In the genomic region with DNA sequence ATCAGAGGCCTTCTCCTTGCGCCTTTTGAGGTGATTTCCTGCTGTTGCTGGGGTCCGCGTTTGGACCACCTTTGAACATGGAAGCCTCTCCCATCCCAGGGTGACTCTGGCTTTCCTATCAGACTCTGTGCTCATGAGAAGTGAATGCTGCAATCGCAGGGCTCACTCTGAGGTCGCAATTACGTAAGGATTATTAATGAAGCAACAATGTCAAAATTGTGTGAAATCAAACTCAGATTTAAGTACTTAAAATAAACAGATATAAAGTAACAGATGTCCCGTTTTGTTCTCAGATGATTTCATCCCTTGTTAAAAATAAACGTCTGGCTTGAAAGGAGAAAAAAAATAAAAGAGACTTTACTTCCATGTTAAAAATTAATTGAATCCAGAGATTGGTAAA, we compare ENCODE assay signal across 19 cellular contexts.
A peak's percentile ranks its signal among the peaks of the same experiment; 100 is the strongest.
DNase-seq lines count a peak whose midpoint lies in the region; ATAC-seq, FAIRE-seq and TF ChIP-seq lines count a peak whose summit lies in the region.
"Had no signal": no experiment of that assay in that cellular context is flagged by ENCODE, and none has a peak within 500 bp of the region (broad histone marks: within the 10 kb centered on the region; RNA-seq: fewer than 3 reads in every experiment).

No MANE protein-coding gene starts in this region.

- CTCF ChIA-PET in endothelial cell of umbilical vein (lab: Charles Lee) (no interaction called here), SK-N-SH (lab: Yijun Ruan, JAX) (no interaction called here)

- 11 to 12% methylated on average over 8 of the region's 8 CpGs for WGBS in GM23248 (ENCODE audit: low coverage in 1 of 2, low lambda C conversion rate in 2 of 2, missing lambda C conversion rate in 2 of 2), 2 experiments
- WGBS in SK-N-SH (ENCODE audit: low lambda C conversion rate), result 71% methylated on average over 8 of the region's 8 CpGs

- intact Hi-C loops in endothelial cell of umbilical vein (cut with micrococcal nuclease) (no loop called here), natural killer cell (cut with micrococcal nuclease) (no loop called here)

- dilution Hi-C loops in endothelial cell of umbilical vein (cut with MboI; ENCODE audit: extremely low pct_ligation_motif_present, low sequenced_read_pairs), result no loop called here

- H3K4me3 Mint-ChIP-seq in natural killer cell, result no peak overlapping the region
- H3K4me3 Mint-ChIP-seq: activated naive CD8-positive, alpha-beta T cell treated with anti-CD3 and anti-CD28 coated beads, Interleukin-2, amount 50 U/mL, for 24 hours; T-helper 1 cell treated with Interleukin-12 subunit alpha and Interleukin-12 subunit beta and Interleukin-4 antibody, amounts not matched to agents 30 μg/mL and 1 μg/mL, for 36 hours had no signal

- H2AFZ ChIP-seq in GM23248 (peak overlapping the region; percentile 55), endothelial cell of umbilical vein (ENCODE audit: low read depth, low read length) (no peak overlapping the region), SK-N-SH (ENCODE audit: low read depth) (no peak overlapping the region)
- H2AFZ ChIP-seq: PC-9 had no signal

- H3K79me2 ChIP-seq in GM23248 (ENCODE audit: insufficient read depth) (no peaks in the 10 kb centered on the region), endothelial cell of umbilical vein (ENCODE audit: control insufficient read depth, insufficient read depth, low read length) (no peaks in the 10 kb centered on the region), SK-N-SH (ENCODE audit: insufficient read depth) (no peaks in the 10 kb centered on the region)

- H3K4me3 ChIP-seq in GM23248 (0 out of 2 replicates have a peak overlapping the region, but pooled peaks have one; percentile 11), endothelial cell of umbilical vein (replicated peaks in 1 of 3; ENCODE audit: insufficient read depth in 1 of 3, low read depth in 1 of 3, low read length in 3 of 3) (no peak overlapping the region), subcutaneous abdominal adipose tissue (ENCODE audit: low read depth in 1 of 5, low read length in 5 of 5) (no peak overlapping the region), SK-N-SH (ENCODE audit: low read depth in 2 of 2, low read length in 1 of 2) (no peak overlapping the region)
- H3K4me3 ChIP-seq: dorsolateral prefrontal cortex, PC-9, suprapubic skin had no signal

- DNase-seq in GM23248, result peak; percentile 90
- no peak for DNase-seq in endothelial cell of umbilical vein (ENCODE audit: low read depth, low spot score)
- DNase-seq in iris pigment epithelial cell (ENCODE audit: low read depth), result peak; percentile 97
- DNase-seq in T-helper 1 cell, result no peak
- no peak for DNase-seq in natural killer cell
- DNase-seq in SK-N-SH, result no peak
- DNase-seq in OCI-M1 (lab: John Stamatoyannopoulos, UW), result no peak
- DNase-seq: activated CD4-positive, CD25-positive, alpha-beta regulatory T cell treated with anti-CD3 and anti-CD28 coated beads, Interleukin-2, amount 50 U/mL, for 72 hours; activated naive CD8-positive, alpha-beta T cell treated with anti-CD3 and anti-CD28 coated beads, Interleukin-2, amount 50 U/mL, for 24 hours; dorsolateral prefrontal cortex; head of caudate nucleus; MV-4-11; NCI-H345; PC-9; stimulated activated CD4-positive, alpha-beta T cell treated with anti-CD3 and anti-CD28 coated beads, Interleukin-12 subunit alpha, Interleukin-12 subunit beta, amount 100 ng/mL, for 4 hours had no signal

- H3K9me1 ChIP-seq in endothelial cell of umbilical vein (replicated peaks; ENCODE audit: control insufficient read depth, extremely low read depth, insufficient read depth, low read length), result no peaks in the 10 kb centered on the region

- ATAC-seq in natural killer cell, result no peak
- ATAC-seq: activated naive CD8-positive, alpha-beta T cell treated with anti-CD3 and anti-CD28 coated beads, Interleukin-2, amount 50 U/mL, for 24 hours; left lobe of liver had no signal

- H3F3A ChIP-seq in GM23248 (ENCODE audit: insufficient read depth) (peaks cover 18% of the 10 kb centered on the region), SK-N-SH (replicated peaks; ENCODE audit: insufficient read depth) (no peaks in the 10 kb centered on the region)

- no peak overlapping the region for H3K27ac Mint-ChIP-seq in natural killer cell
- H3K27ac Mint-ChIP-seq: activated naive CD8-positive, alpha-beta T cell treated with anti-CD3 and anti-CD28 coated beads, Interleukin-2, amount 50 U/mL, for 24 hours; T-helper 1 cell treated with Interleukin-12 subunit alpha and Interleukin-12 subunit beta and Interleukin-4 antibody, amounts not matched to agents 30 μg/mL and 1 μg/mL, for 36 hours had no signal

- peaks cover 27% of the 10 kb centered on the region for H3K4me1 ChIP-seq in GM23248 (ENCODE audit: insufficient read depth)
- H3K4me1 ChIP-seq in endothelial cell of umbilical vein (ENCODE audit: control insufficient read depth, extremely low read depth, insufficient read depth, low read length), result no peaks in the 10 kb centered on the region
- peaks cover 2 to 15% (median 10%) of the 10 kb centered on the region in 5 donors for H3K4me1 ChIP-seq in subcutaneous abdominal adipose tissue (ENCODE audit: control insufficient read depth in 5 of 5, insufficient read depth in 5 of 5, low read length in 5 of 5)
- peaks cover 0 to 10% of the 10 kb centered on the region in 2 experiments; a peak in 3 of 4 replicates for H3K4me1 ChIP-seq in SK-N-SH (ENCODE audit: control insufficient read depth in 1 of 2, insufficient read depth in 2 of 2, low read depth in 1 of 2, low read length in 1 of 2)

- H3K4me1 Mint-ChIP-seq in natural killer cell, result no peaks in the 10 kb centered on the region
- H3K4me1 Mint-ChIP-seq: activated naive CD8-positive, alpha-beta T cell treated with anti-CD3 and anti-CD28 coated beads, Interleukin-2, amount 50 U/mL, for 24 hours had no signal

- H3K36me3 Mint-ChIP-seq in natural killer cell, result no peaks in the 10 kb centered on the region

- FAIRE-seq in endothelial cell of umbilical vein (lab: Jason Lieb, UNC), result peak; percentile 37

- H3K9ac ChIP-seq in GM23248 (peak overlapping the region; percentile 65), endothelial cell of umbilical vein (replicated peaks; ENCODE audit: extremely low read depth, insufficient read depth, low read length) (no peak overlapping the region), subcutaneous abdominal adipose tissue (ENCODE audit: low read length in 5 of 5) (no peak overlapping the region), SK-N-SH (no peak overlapping the region)

- H3K36me3 ChIP-seq in GM23248 (ENCODE audit: low read depth), result no peaks in the 10 kb centered on the region
- H3K36me3 ChIP-seq in endothelial cell of umbilical vein (ENCODE audit: control insufficient read depth in 2 of 2, extremely low read depth in 1 of 2, insufficient read depth in 2 of 2, low read length in 2 of 2), result no peaks in the 10 kb centered on the region
- H3K36me3 ChIP-seq in subcutaneous abdominal adipose tissue (ENCODE audit: control insufficient read depth in 5 of 5, insufficient read depth in 5 of 5, low read length in 5 of 5), result no peaks in the 10 kb centered on the region
- H3K36me3 ChIP-seq in SK-N-SH (replicated peaks in 1 of 2; ENCODE audit: control insufficient read depth in 1 of 2, insufficient read depth in 2 of 2, low read length in 1 of 2), result no peaks in the 10 kb centered on the region
- H3K36me3 ChIP-seq: suprapubic skin had no signal

- H3K9me3 Mint-ChIP-seq in natural killer cell, result peaks cover 5% of the 10 kb centered on the region in 2 donors

- TF ChIP-seq RAD21 in SK-N-SH (IDR thresholded peaks at IDR 0.05; ENCODE audit: low read length), result no peak

- H3K4me2 ChIP-seq in GM23248 (ENCODE audit: unreplicated experiment), result peak overlapping the region; percentile 56
- no peak overlapping the region for H3K4me2 ChIP-seq in endothelial cell of umbilical vein (ENCODE audit: insufficient read depth, low read length)
- no peak overlapping the region for H3K4me2 ChIP-seq in SK-N-SH
- H3K4me2 ChIP-seq: PC-9 had no signal

- in situ Hi-C loops in GM23248 (cut with MboI), result no loop called here

- H3K27me3 ChIP-seq in GM23248 (replicated peaks; ENCODE audit: insufficient read depth) (no peaks in the 10 kb centered on the region), endothelial cell of umbilical vein (ENCODE audit: control insufficient read depth in 2 of 2, insufficient read depth in 2 of 2, low read length in 2 of 2) (no peaks in the 10 kb centered on the region), subcutaneous abdominal adipose tissue (ENCODE audit: control insufficient read depth in 5 of 5, insufficient read depth in 4 of 5, low read length in 5 of 5) (no peaks in the 10 kb centered on the region), SK-N-SH (ENCODE audit: insufficient read depth) (no peaks in the 10 kb centered on the region)
- H3K27me3 ChIP-seq: dorsolateral prefrontal cortex, suprapubic skin had no signal

- POLR2A ChIA-PET in endothelial cell of umbilical vein (lab: Charles Lee), result no interaction called here
- POLR2A ChIA-PET in SK-N-SH (lab: Yijun Ruan, JAX), result no interaction called here

- H3K9me3 ChIP-seq in GM23248 (ENCODE audit: low read depth) (no peaks in the 10 kb centered on the region), endothelial cell of umbilical vein (replicated peaks; ENCODE audit: control insufficient read depth, insufficient read depth, low read length) (no peaks in the 10 kb centered on the region), subcutaneous abdominal adipose tissue (ENCODE audit: control insufficient read depth in 5 of 5, low read length in 5 of 5) (peaks cover 0 to 17% (median 0%) of the 10 kb centered on the region in 5 donors), SK-N-SH (no peaks in the 10 kb centered on the region)
- H3K9me3 ChIP-seq: suprapubic skin had no signal

- peak overlapping the region; percentile 83 for H3K27ac ChIP-seq in GM23248
- H3K27ac ChIP-seq in endothelial cell of umbilical vein (ENCODE audit: insufficient read depth, low read depth, low read length), result no peak overlapping the region
- peak overlapping the region; percentile 58 for H3K27ac ChIP-seq in subcutaneous abdominal adipose tissue (ENCODE audit: low read depth, low read length)
- H3K27ac ChIP-seq in SK-N-SH (ENCODE audit: low read depth in 2 of 2, low read length in 1 of 2), result no peak overlapping the region; a peak in 1 of 4 replicates
- H3K27ac ChIP-seq: dorsolateral prefrontal cortex, PC-9, suprapubic skin had no signal

- peaks cover 0 to 9% of the 10 kb centered on the region in 2 donors for H3K27me3 Mint-ChIP-seq in natural killer cell (ENCODE audit: low read depth in 2 of 2)
- H3K27me3 Mint-ChIP-seq: activated naive CD8-positive, alpha-beta T cell treated with anti-CD3 and anti-CD28 coated beads, Interleukin-2, amount 50 U/mL, for 24 hours had no signal

- no TSS peak for BruUV-seq in endothelial cell of umbilical vein (replicated peaks; lab: Mats Ljungman, UMichigan)

- TF ChIP-seq CTCF in endothelial cell of umbilical vein (IDR thresholded peaks at IDR 0.05; ENCODE audit: extremely low read depth in 1 of 2, insufficient read depth in 1 of 2, low read depth in 1 of 2, low read length in 2 of 2) (no peak), natural killer cell (IDR thresholded peaks at IDR 0.05) (no peak), SK-N-SH (IDR thresholded peaks at IDR 0.05) (no peak)

- no peak for TF ChIP-seq EP300 in SK-N-SH (IDR thresholded peaks at IDR 0.05; ENCODE audit: borderline replicate concordance in 1 of 2, low read depth in 1 of 2, low read length in 1 of 2)

- H4K20me1 ChIP-seq in GM23248 (ENCODE audit: insufficient read depth) (no peaks in the 10 kb centered on the region), endothelial cell of umbilical vein (replicated peaks; ENCODE audit: control insufficient read depth, extremely low read depth, insufficient read depth, low read length) (no peaks in the 10 kb centered on the region), SK-N-SH (ENCODE audit: insufficient read depth) (no peaks in the 10 kb centered on the region)

- no peaks in the 10 kb centered on the region for H3K9me2 ChIP-seq in GM23248 (ENCODE audit: insufficient read depth)
- no peaks in the 10 kb centered on the region for H3K9me2 ChIP-seq in SK-N-SH

- TF ChIP-seq POLR2A in endothelial cell of umbilical vein (IDR thresholded peaks at IDR 0.05; ENCODE audit: low read depth, low read length), result no peak

Comparison
In these comparisons a context has a peak if more than half of its experiments do, and no peak if none do; other contexts are left out.
1. DNase-seq: peak in GM23248 (single experiment) and iris pigment epithelial cell (single experiment); none in endothelial cell of umbilical vein (single experiment), T-helper 1 cell (0 of 5), natural killer cell (single experiment), SK-N-SH (single experiment) and OCI-M1 (single experiment).
2. H3K27ac ChIP-seq: peak in GM23248 (single experiment) and subcutaneous abdominal adipose tissue (single experiment); none in endothelial cell of umbilical vein (single experiment) and SK-N-SH (0 of 2).